1 cellular context compared by ENCODE assay signal in the genomic region with DNA sequence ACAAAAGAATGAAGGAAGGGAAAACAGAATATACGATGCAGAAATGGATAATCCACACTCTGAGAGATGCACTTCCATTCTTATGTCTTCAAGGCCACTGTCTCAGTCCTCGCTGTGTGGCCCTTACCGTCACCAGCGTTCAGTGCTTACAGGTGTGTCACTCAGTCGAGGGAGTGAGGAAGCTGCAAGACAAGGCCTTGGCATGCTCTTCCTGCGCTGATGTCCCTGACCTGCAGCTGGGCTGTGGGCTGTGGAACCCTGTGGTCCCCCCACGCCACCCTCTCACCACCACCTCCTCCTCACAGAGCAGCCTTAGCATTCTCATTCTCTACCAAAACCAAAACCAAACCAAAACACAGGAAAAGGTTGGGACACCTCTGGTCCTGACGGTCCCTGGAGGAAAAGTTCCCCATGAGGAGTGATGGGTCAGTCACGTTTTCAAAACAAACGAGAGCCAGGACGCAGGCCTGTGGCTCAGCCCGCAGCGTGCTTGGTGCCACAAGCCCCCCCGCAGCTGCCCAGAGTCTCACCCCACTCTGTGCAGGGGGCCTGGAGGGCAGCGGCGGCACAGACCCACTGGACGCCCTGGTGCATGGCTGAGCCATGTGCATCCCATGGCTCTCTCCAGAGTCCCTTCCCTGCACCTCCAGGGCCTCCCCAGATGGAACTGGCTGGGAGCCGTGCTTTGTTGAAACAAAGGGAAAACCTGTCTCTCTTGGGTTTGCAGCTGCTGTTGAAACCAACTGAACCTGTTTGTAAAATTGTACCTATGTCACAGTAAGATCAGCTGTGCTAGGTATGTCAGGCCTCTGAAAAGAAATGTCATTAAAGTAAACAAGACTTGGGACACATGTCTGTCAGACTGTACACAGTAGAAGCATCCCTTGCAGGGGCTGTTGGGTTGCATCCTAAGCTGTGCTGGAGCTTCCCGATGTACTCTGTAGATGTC.
TF ChIP-seq lines count a peak whose summit lies in the region.

No MANE protein-coding gene starts in this region.

TF ChIP-seq in IMR-90, 13 proteins besides CTCF, POLR2A, EP300 and RAD21 (continued from another document):
- no peak for TF ChIP-seq MXI1 (IDR thresholded peaks at IDR 0.05; ENCODE audit: borderline replicate concordance, low read depth, low read length)
- no peak for TF ChIP-seq CHD1 (IDR thresholded peaks at IDR 0.05; ENCODE audit: low read depth, low read length)
- TF ChIP-seq BHLHE40 (IDR thresholded peaks at IDR 0.05; ENCODE audit: low read depth, low read length): no peak
- no peak for TF ChIP-seq MAZ (IDR thresholded peaks at IDR 0.05; ENCODE audit: borderline replicate concordance, low read depth, low read length)
- no peak for TF ChIP-seq MAFK (IDR thresholded peaks at IDR 0.05; ENCODE audit: low read depth, low read length)
- TF ChIP-seq, protein P1, sequence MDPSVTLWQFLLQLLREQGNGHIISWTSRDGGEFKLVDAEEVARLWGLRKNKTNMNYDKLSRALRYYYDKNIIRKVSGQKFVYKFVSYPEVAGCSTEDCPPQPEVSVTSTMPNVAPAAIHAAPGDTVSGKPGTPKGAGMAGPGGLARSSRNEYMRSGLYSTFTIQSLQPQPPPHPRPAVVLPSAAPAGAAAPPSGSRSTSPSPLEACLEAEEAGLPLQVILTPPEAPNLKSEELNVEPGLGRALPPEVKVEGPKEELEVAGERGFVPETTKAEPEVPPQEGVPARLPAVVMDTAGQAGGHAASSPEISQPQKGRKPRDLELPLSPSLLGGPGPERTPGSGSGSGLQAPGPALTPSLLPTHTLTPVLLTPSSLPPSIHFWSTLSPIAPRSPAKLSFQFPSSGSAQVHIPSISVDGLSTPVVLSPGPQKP (IDR thresholded peaks at IDR 0.05; ENCODE audit: borderline replicate concordance, low read depth, low read length): no peak
- no peak for TF ChIP-seq SMC3 (IDR thresholded peaks at IDR 0.05; ENCODE audit: low read depth, low read length)
- no peak for TF ChIP-seq RCOR1 (IDR thresholded peaks at IDR 0.05; ENCODE audit: insufficient replicate concordance, low read length)
- TF ChIP-seq RFX5 (IDR thresholded peaks at IDR 0.05; ENCODE audit: low read depth, low read length): no peak
